19 cellular contexts compared by ENCODE assay signal in the genomic region with DNA sequence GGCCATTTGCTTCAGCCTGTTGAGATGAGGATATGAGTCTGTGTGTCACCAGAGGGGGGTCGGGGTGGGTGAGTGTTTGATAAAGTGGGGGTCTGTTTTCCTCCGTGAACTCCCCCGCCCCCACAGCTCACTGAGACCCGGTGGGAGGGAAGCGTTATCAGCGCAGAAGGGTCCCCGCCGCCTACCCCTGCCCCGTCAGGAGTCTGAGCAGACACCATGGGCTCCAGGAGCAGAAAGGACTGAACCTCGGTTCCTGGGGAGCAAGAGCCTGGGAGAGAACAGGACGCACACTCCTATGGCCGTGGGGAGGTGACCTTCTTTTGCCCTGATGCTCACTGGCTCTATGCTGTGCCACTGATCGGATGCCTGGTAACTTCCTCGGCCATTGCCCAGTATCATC.
"Had no signal": no experiment of that assay in that cellular context is flagged by ENCODE, and none has a peak within 500 bp of the region (broad histone marks: within the 10 kb centered on the region; RNA-seq: fewer than 3 reads in every experiment).

No MANE protein-coding gene starts in this region.

- H3K27me3 Mint-ChIP-seq: activated CD4-positive, alpha-beta memory T cell treated with anti-CD3 and anti-CD28 coated beads, Interleukin-2, amount 10 ng/mL, durations not matched to agents 7 days and 5 days had no signal

- H3K27ac ChIP-seq: colonic mucosa, epithelial cell of prostate, hepatocyte, parathyroid adenoma, tibial artery, uterus had no signal

- H3K36me3 ChIP-seq: colonic mucosa, tibial artery, uterus had no signal

- H3K27ac Mint-ChIP-seq: activated CD4-positive, alpha-beta memory T cell treated with anti-CD3 and anti-CD28 coated beads, Interleukin-2, amount 10 ng/mL, durations not matched to agents 7 days and 5 days; activated CD8-positive, alpha-beta memory T cell treated with anti-CD3 and anti-CD28 coated beads, Interleukin-2, amount 10 ng/mL, durations not matched to agents 7 days and 5 days; endodermal cell; T-helper 2 cell treated with Interferon-gamma antibody and Interleukin-4, amounts not matched to agents 5 μg/mL and 100 μg/mL, for 36 hours had no signal

- H3K27me3 ChIP-seq: colonic mucosa, hepatocyte, uterus had no signal

- H3K4me3 Mint-ChIP-seq: activated CD4-positive, alpha-beta memory T cell treated with anti-CD3 and anti-CD28 coated beads, Interleukin-2, amount 10 ng/mL, durations not matched to agents 7 days and 5 days; activated CD8-positive, alpha-beta memory T cell treated with anti-CD3 and anti-CD28 coated beads, Interleukin-2, amount 10 ng/mL, durations not matched to agents 7 days and 5 days; endodermal cell; T-helper 2 cell treated with Interferon-gamma antibody and Interleukin-4, amounts not matched to agents 5 μg/mL and 100 μg/mL, for 36 hours had no signal

- H3K9me3 Mint-ChIP-seq: activated CD4-positive, alpha-beta memory T cell treated with anti-CD3 and anti-CD28 coated beads, Interleukin-2, amount 10 ng/mL, durations not matched to agents 7 days and 5 days; endodermal cell; T-helper 2 cell treated with Interferon-gamma antibody and Interleukin-4, amounts not matched to agents 5 μg/mL and 100 μg/mL, for 36 hours had no signal

- H3K4me1 ChIP-seq: colonic mucosa, tibial artery, uterus had no signal

- H3K4me1 Mint-ChIP-seq: activated CD4-positive, alpha-beta memory T cell treated with anti-CD3 and anti-CD28 coated beads, Interleukin-2, amount 10 ng/mL, durations not matched to agents 7 days and 5 days; activated CD8-positive, alpha-beta memory T cell treated with anti-CD3 and anti-CD28 coated beads, Interleukin-2, amount 10 ng/mL, durations not matched to agents 7 days and 5 days had no signal

- H3K4me3 ChIP-seq: colonic mucosa, hepatocyte, tibial artery, uterus had no signal

- H3K36me3 Mint-ChIP-seq: activated CD8-positive, alpha-beta memory T cell treated with anti-CD3 and anti-CD28 coated beads, Interleukin-2, amount 10 ng/mL, durations not matched to agents 7 days and 5 days; brain had no signal

- H3K9me3 ChIP-seq: colonic mucosa, tibial artery, uterus had no signal

- ATAC-seq: activated CD8-positive, alpha-beta memory T cell treated with anti-CD3 and anti-CD28 coated beads, Interleukin-2, amount 10 ng/mL, durations not matched to agents 7 days and 5 days had no signal

- DNase-seq: activated CD4-positive, alpha-beta memory T cell treated with anti-CD3 and anti-CD28 coated beads, Interleukin-2, amount 10 ng/mL, durations not matched to agents 7 days and 5 days; activated CD4-positive, alpha-beta T cell treated with anti-CD3 and anti-CD28 coated beads for 48 hours; activated CD4-positive, CD25-positive, alpha-beta regulatory T cell; activated CD8-positive, alpha-beta memory T cell treated with anti-CD3 and anti-CD28 coated beads, Interleukin-2, amount 10 ng/mL, durations not matched to agents 7 days and 5 days; activated naive CD4-positive, alpha-beta T cell treated with Interleukin-2 at 50 U/mL for 16 hours; anterior cingulate cortex; central memory CD4-positive, alpha-beta T cell; colonic mucosa; foreskin fibroblast; stimulated activated CD4-positive, alpha-beta T cell treated with anti-CD3 and anti-CD28 coated beads, Interleukin-2, amount 100 ng/mL, for 24 hours; stimulated activated naive CD4-positive, alpha-beta T cell treated with Interleukin-2 at 50 U/mL for 16 hours; uterus had no signal
